In the genomic region with DNA sequence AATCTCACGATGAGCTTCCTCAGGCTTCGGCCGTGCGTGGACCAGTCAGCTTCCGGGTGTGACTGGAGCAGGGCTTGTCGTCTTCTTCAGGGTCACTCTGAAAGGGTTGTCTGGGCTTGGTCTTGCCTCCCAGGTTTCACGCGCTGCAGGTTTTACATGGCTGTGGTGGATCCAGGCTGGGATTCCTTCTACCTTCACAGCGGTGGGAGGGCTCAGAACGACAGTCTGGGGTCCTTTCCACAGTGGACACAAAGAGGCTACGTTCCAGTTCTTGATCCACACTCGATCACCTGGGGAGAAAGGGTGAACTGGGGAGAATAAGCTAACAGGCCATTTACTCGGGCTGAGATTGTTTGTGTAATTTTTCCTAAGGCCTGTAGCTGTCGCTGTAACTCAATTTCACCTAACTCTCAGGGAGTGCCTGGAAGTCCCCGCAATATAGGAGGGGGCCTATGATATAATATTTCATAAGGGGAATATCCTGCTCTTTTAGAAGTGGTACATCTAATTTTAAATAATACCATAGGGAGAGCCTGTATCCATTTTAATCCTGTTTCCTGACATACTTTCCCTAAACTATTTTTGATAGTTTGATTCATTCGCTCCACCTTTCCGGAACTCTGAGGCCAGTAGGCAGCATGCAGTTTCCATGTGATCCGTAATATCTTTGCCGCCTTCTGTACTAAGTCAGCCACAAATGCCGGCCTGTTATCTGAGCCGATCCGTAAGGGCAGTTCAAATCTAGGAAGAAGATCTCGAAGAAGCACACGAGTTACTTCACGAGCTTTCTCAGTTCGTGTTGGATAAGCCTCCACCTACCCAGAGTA, we compare ENCODE assay signal across 1 cellular context.
TF ChIP-seq lines count a peak whose summit lies in the region.

No MANE protein-coding gene starts in this region.

TF ChIP-seq in K562, 482 proteins besides CTCF, POLR2A, EP300 and RAD21 (continued from another document):
- TF ChIP-seq, protein P1, sequence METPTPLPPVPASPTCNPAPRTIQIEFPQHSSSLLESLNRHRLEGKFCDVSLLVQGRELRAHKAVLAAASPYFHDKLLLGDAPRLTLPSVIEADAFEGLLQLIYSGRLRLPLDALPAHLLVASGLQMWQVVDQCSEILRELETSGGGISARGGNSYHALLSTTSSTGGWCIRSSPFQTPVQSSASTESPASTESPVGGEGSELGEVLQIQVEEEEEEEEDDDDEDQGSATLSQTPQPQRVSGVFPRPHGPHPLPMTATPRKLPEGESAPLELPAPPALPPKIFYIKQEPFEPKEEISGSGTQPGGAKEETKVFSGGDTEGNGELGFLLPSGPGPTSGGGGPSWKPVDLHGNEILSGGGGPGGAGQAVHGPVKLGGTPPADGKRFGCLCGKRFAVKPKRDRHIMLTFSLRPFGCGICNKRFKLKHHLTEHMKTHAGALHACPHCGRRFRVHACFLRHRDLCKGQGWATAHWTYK (CRISPR knock-in tag; IDR thresholded peaks at IDR 0.05): peak; percentile 72; the same call in 1 of the 2 replicates
- 0 out of 2 replicates have a peak, but pooled peaks have one; percentile 25 for TF ChIP-seq ZNF583 (CRISPR knock-in tag; IDR thresholded peaks at IDR 0.05)
- TF ChIP-seq, protein P2, sequence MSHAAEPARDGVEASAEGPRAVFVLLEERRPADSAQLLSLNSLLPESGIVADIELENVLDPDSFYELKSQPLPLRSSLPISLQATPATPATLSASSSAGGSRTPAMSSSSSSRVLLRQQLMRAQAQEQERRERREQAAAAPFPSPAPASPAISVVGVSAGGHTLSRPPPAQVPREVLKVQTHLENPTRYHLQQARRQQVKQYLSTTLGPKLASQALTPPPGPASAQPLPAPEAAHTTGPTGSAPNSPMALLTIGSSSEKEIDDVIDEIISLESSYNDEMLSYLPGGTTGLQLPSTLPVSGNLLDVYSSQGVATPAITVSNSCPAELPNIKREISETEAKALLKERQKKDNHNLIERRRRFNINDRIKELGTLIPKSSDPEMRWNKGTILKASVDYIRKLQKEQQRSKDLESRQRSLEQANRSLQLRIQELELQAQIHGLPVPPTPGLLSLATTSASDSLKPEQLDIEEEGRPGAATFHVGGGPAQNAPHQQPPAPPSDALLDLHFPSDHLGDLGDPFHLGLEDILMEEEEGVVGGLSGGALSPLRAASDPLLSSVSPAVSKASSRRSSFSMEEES (CRISPR knock-in tag; IDR thresholded peaks at IDR 0.05): peak; percentile 20; the same call in 1 of the 2 replicates
- TF ChIP-seq, protein P3, sequence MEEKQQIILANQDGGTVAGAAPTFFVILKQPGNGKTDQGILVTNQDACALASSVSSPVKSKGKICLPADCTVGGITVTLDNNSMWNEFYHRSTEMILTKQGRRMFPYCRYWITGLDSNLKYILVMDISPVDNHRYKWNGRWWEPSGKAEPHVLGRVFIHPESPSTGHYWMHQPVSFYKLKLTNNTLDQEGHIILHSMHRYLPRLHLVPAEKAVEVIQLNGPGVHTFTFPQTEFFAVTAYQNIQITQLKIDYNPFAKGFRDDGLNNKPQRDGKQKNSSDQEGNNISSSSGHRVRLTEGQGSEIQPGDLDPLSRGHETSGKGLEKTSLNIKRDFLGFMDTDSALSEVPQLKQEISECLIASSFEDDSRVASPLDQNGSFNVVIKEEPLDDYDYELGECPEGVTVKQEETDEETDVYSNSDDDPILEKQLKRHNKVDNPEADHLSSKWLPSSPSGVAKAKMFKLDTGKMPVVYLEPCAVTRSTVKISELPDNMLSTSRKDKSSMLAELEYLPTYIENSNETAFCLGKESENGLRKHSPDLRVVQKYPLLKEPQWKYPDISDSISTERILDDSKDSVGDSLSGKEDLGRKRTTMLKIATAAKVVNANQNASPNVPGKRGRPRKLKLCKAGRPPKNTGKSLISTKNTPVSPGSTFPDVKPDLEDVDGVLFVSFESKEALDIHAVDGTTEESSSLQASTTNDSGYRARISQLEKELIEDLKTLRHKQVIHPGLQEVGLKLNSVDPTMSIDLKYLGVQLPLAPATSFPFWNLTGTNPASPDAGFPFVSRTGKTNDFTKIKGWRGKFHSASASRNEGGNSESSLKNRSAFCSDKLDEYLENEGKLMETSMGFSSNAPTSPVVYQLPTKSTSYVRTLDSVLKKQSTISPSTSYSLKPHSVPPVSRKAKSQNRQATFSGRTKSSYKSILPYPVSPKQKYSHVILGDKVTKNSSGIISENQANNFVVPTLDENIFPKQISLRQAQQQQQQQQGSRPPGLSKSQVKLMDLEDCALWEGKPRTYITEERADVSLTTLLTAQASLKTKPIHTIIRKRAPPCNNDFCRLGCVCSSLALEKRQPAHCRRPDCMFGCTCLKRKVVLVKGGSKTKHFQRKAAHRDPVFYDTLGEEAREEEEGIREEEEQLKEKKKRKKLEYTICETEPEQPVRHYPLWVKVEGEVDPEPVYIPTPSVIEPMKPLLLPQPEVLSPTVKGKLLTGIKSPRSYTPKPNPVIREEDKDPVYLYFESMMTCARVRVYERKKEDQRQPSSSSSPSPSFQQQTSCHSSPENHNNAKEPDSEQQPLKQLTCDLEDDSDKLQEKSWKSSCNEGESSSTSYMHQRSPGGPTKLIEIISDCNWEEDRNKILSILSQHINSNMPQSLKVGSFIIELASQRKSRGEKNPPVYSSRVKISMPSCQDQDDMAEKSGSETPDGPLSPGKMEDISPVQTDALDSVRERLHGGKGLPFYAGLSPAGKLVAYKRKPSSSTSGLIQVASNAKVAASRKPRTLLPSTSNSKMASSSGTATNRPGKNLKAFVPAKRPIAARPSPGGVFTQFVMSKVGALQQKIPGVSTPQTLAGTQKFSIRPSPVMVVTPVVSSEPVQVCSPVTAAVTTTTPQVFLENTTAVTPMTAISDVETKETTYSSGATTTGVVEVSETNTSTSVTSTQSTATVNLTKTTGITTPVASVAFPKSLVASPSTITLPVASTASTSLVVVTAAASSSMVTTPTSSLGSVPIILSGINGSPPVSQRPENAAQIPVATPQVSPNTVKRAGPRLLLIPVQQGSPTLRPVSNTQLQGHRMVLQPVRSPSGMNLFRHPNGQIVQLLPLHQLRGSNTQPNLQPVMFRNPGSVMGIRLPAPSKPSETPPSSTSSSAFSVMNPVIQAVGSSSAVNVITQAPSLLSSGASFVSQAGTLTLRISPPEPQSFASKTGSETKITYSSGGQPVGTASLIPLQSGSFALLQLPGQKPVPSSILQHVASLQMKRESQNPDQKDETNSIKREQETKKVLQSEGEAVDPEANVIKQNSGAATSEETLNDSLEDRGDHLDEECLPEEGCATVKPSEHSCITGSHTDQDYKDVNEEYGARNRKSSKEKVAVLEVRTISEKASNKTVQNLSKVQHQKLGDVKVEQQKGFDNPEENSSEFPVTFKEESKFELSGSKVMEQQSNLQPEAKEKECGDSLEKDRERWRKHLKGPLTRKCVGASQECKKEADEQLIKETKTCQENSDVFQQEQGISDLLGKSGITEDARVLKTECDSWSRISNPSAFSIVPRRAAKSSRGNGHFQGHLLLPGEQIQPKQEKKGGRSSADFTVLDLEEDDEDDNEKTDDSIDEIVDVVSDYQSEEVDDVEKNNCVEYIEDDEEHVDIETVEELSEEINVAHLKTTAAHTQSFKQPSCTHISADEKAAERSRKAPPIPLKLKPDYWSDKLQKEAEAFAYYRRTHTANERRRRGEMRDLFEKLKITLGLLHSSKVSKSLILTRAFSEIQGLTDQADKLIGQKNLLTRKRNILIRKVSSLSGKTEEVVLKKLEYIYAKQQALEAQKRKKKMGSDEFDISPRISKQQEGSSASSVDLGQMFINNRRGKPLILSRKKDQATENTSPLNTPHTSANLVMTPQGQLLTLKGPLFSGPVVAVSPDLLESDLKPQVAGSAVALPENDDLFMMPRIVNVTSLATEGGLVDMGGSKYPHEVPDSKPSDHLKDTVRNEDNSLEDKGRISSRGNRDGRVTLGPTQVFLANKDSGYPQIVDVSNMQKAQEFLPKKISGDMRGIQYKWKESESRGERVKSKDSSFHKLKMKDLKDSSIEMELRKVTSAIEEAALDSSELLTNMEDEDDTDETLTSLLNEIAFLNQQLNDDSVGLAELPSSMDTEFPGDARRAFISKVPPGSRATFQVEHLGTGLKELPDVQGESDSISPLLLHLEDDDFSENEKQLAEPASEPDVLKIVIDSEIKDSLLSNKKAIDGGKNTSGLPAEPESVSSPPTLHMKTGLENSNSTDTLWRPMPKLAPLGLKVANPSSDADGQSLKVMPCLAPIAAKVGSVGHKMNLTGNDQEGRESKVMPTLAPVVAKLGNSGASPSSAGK (IDR thresholded peaks at IDR 0.05): peak; percentile 52
- TF ChIP-seq CXXC5 (CRISPR knock-in tag; IDR thresholded peaks at IDR 0.05): peak; percentile 47
- TF ChIP-seq TEAD1 (CRISPR knock-in tag; IDR thresholded peaks at IDR 0.05): 0 out of 4 replicates have a peak, but pooled peaks of 1 of the 2 experiments have one; percentile 38
- 0 out of 2 replicates have a peak, but pooled peaks have one; percentile 32 for TF ChIP-seq ELF4 (CRISPR knock-in tag; IDR thresholded peaks at IDR 0.05)
- peak; percentile 32; the same call in 1 of the 2 replicates for TF ChIP-seq ZFP1 (CRISPR knock-in tag; IDR thresholded peaks at IDR 0.05)
